In the genomic region with DNA sequence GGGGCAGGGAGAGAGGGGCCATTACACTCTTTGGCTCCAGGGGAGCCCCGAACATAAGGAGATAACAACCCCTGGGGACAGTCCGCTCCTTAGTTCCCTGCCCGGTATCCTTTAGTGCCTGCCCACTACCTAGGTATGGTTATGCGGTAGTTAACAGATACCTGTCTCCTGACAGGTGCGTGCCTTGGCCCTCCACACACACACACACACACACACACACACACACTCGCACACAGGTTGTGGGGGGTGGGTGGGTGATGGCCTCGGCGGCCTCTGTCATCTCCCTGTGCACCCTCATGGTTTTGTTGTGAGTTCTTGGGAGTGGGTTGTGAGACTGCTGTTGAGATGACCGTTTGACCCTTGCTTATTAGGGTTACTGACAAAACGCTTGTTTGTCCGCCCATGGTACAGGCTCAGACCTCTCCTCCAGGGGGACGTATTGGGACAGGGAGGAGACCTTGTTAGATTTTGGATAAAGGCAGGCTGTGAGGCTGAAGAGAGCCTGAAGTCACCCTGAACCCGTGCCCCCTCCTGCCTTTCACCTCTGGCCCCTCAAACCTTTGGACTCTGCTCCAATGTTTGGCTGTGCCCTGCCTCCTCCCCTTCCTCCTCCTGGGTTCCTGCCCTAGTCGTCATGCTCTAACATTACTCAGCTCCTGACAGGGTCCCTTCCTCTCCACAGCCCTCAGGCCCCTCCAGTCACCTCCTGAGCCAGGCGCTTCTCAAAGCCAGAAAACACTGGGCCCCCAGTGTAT, we compare ENCODE assay signal across 9 cellular contexts. TPM values are rescaled to one million over a fixed set of nuclear protein-coding genes. Genes with fewer than 3 reads are reported as not detected.
A peak's percentile ranks its signal among the peaks of the same experiment; 100 is the strongest.
DNase-seq lines count a peak whose midpoint lies in the region; ATAC-seq, FAIRE-seq and TF ChIP-seq lines count a peak whose summit lies in the region.
"Had no signal": no experiment of that assay in that cellular context is flagged by ENCODE, and none has a peak within 500 bp of the region (broad histone marks: within the 10 kb centered on the region; RNA-seq: fewer than 3 reads in every experiment).

No MANE protein-coding gene starts in this region.

- no peak overlapping the region for H2AK9ac ChIP-seq in IMR-90 (replicated peaks; ENCODE audit: low read depth, low read length, poor library complexity)

- 40% methylated on average over 1 of the region's 15 CpGs; no CpG with 5 or more reads in 1 of the 2 experiments for WGBS in IMR-90 (ENCODE audit: extremely low coverage in 2 of 2, insufficient read length in 1 of 2), 2 experiments

- H3K4me3 Mint-ChIP-seq in naive B cell, result peak overlapping the region; percentile 68 to 88 (median 74)

- H2AFZ ChIP-seq in IMR-90 (replicated peaks; ENCODE audit: low read length, poor library complexity), result peak overlapping the region; percentile 90

- no peaks in the 10 kb centered on the region for H3K9me3 Mint-ChIP-seq in naive B cell

- POLR2A ChIA-PET in A673 (lab: Charles Lee; ENCODE audit: low non-redundant PET), result no interaction called here
- POLR2A ChIA-PET in IMR-90 (lab: Charles Lee; ENCODE audit: unreplicated experiment), result no interaction called here

- intact Hi-C loops in A673 (cut with micrococcal nuclease; ENCODE audit: unreplicated experiment), result no loop called here
- intact Hi-C loops in IMR-90 (cut with micrococcal nuclease), result no loop called here
- intact Hi-C loops in dorsolateral prefrontal cortex (cut with DNase I), result loop anchor here in 1 of 2 donors (5.0 kb wide), 1 partner anchor 34 kb away; no protein-coding TSS in a partner anchor

- no peak overlapping the region for H2BK20ac ChIP-seq in IMR-90 (ENCODE audit: low read depth, low read length)

- H3K4me3 ChIP-seq in A673 (ENCODE audit: low read depth, low read length, poor library complexity, severe bottlenecking) (peak overlapping the region; percentile 42), IMR-90 (ENCODE audit: insufficient read depth, low read depth, low read length) (peak overlapping the region; percentile 58), dorsolateral prefrontal cortex (peak overlapping the region; percentile 35 to 83 (median 68))

- no peak for TF ChIP-seq RAD21 in IMR-90 (IDR thresholded peaks at IDR 0.05; ENCODE audit: low read length)

- H3K27ac Mint-ChIP-seq in naive B cell, result peak overlapping the region in 1 of 6 donors; percentile 44

- peak overlapping the region; percentile 49 for H3K4me2 ChIP-seq in IMR-90 (ENCODE audit: low read depth, low read length)

- H2BK120ac ChIP-seq in IMR-90 (ENCODE audit: low read depth, low read length), result peak overlapping the region; percentile 49; the same call in 1 of the 2 replicates

- no peak overlapping the region for H4K5ac ChIP-seq in IMR-90 (ENCODE audit: low read depth, low read length)

- H4K91ac ChIP-seq in IMR-90 (ENCODE audit: insufficient read depth, low read depth, low read length), result no peak overlapping the region; the same call in 1 of the 2 replicates

- H3K56ac ChIP-seq in IMR-90 (ENCODE audit: extremely low read depth, insufficient read depth, low read length), result no peak overlapping the region

- FAIRE-seq in GM12891 (lab: Jason Lieb, UNC), result no peak
- FAIRE-seq: G401.6 had no signal

- TF ChIP-seq POLR2A in IMR-90 (IDR thresholded peaks at IDR 0.05; ENCODE audit: low read depth, low read length), result no peak
- TF ChIP-seq POLR2A in GM12891 (IDR thresholded peaks at IDR 0.05; ENCODE audit: low read depth, low read length), result no peak

- H3K36me3 ChIP-seq in A673 (ENCODE audit: insufficient read depth, low read length, poor library complexity, severe bottlenecking) (no peaks in the 10 kb centered on the region), IMR-90 (ENCODE audit: control insufficient read depth, insufficient read depth, low read length) (no peaks in the 10 kb centered on the region)

- no peak overlapping the region for H3K27ac ChIP-seq in A673 (ENCODE audit: low read depth, low read length, poor library complexity, severe bottlenecking)
- H3K27ac ChIP-seq in IMR-90 (ENCODE audit: insufficient read depth, low read length), result no peak overlapping the region; the same call in 1 of the 2 replicates
- H3K27ac ChIP-seq in dorsolateral prefrontal cortex, result peak overlapping the region in 28 of 59 donors; percentile 0 to 79 (median 56)

- no peak overlapping the region for H2BK5ac ChIP-seq in IMR-90 (ENCODE audit: low read depth, low read length, poor library complexity, severe bottlenecking)

- 0 out of 2 replicates have a peak, but pooled peaks cover 3% of the 10 kb centered on the region for H4K20me1 ChIP-seq in IMR-90 (ENCODE audit: insufficient read depth, low read length)

- H3K23ac ChIP-seq in IMR-90 (ENCODE audit: low read depth, low read length), result peak overlapping the region; percentile 27

- no peak for TF ChIP-seq CTCF in A673 (conservative IDR thresholded peaks at IDR 0.05; ENCODE audit: low read depth, low read length)
- no peak for TF ChIP-seq CTCF in IMR-90 (conservative IDR thresholded peaks at IDR 0.05; ENCODE audit: low read depth, low read length)
- no peak for TF ChIP-seq CTCF in dorsolateral prefrontal cortex (IDR thresholded peaks at IDR 0.05 in 54 of 56, conservative IDR thresholded peaks at IDR 0.05 in 2 of 56; ENCODE audit: low read depth in 1 of 56, partially characterized antibody in 56 of 56)

- 0 out of 2 replicates have a peak overlapping the region, but pooled peaks have one; percentile 24 for H3K14ac ChIP-seq in IMR-90 (replicated peaks; ENCODE audit: low read depth, low read length)

- no TSS peak for BruUV-seq in A673 (replicated peaks; lab: Mats Ljungman, UMichigan)
- BruUV-seq in IMR-90 (replicated peaks; lab: Mats Ljungman, UMichigan), result no TSS peak

- H3K9me3 ChIP-seq in A673 (ENCODE audit: low read depth, low read length, poor library complexity, severe bottlenecking) (no peaks in the 10 kb centered on the region), IMR-90 (ENCODE audit: control insufficient read depth, insufficient read depth, low read length) (no peaks in the 10 kb centered on the region)

- peaks cover 18% of the 10 kb centered on the region for H3K4me1 ChIP-seq in A673 (ENCODE audit: insufficient read depth, low read length, poor library complexity, severe bottlenecking)
- peaks cover 22% of the 10 kb centered on the region for H3K4me1 ChIP-seq in IMR-90 (ENCODE audit: control insufficient read depth, insufficient read depth, low read length)

- dilution Hi-C loops in IMR-90 (cut with HindIII; ENCODE audit: low sequenced_read_pairs, unreplicated experiment), result no loop called here

- DNase-seq in A673 (ENCODE audit: low spot score), result no peak
- no peak for DNase-seq in IMR-90
- no peak for DNase-seq in dorsolateral prefrontal cortex
- no peak for DNase-seq in naive B cell
- no peak for DNase-seq in GM12891 (ENCODE audit: insufficient read length, low spot score)
- no peak for DNase-seq in activated effector memory CD4-positive, alpha-beta T cell treated with Interleukin-2 at 50 U/mL for 16 hours
- no peak for DNase-seq in HT-29 (ENCODE audit: low spot score)
- no peak for DNase-seq in GOT3 (lab: John Stamatoyannopoulos, UW)

- in situ Hi-C loops in IMR-90 (cut with MboI; ENCODE audit: low sequenced_read_pairs), result no loop called here

- H3K79me1 ChIP-seq in IMR-90 (ENCODE audit: low read depth in 1 of 2, low read length in 2 of 2), result peaks cover 0 to 6% of the 10 kb centered on the region in 2 experiments; a peak in 1 of 4 replicates

- H3K18ac ChIP-seq in IMR-90 (ENCODE audit: low read depth, low read length), result no peak overlapping the region

- no peak overlapping the region; the same call in 2 of the 3 replicates for H2BK15ac ChIP-seq in IMR-90 (ENCODE audit: low read depth, low read length)

- H3K4ac ChIP-seq in IMR-90 (ENCODE audit: low read depth, low read length), result peak overlapping the region; percentile 68

- H4K8ac ChIP-seq in IMR-90 (ENCODE audit: low read depth in 2 of 2, low read length in 2 of 2), result no peak overlapping the region; a peak in 1 of 4 replicates

- CTCF ChIA-PET in A673 (lab: Charles Lee), result no interaction called here
- CTCF ChIA-PET in IMR-90 (lab: Yijun Ruan, JAX), result interaction anchor here (1.1 kb wide), 1 partner anchor 14 kb away, joined by 3 read pairs; no protein-coding TSS in a partner anchor

- peaks cover 37 to 60% (median 38%) of the 10 kb centered on the region in 3 donors for H3K27me3 Mint-ChIP-seq in naive B cell

- ATAC-seq in IMR-90 (ENCODE audit: low read depth) (no peak), naive B cell (ENCODE audit: low read depth in 2 of 2) (no peak)

- H3K27me3 ChIP-seq in A673 (replicated peaks; ENCODE audit: insufficient read depth, low read depth, low read length, poor library complexity), result peaks cover 46% of the 10 kb centered on the region
- H3K27me3 ChIP-seq in IMR-90 (ENCODE audit: control insufficient read depth, insufficient read depth, low read length), result no peaks in the 10 kb centered on the region
- peaks cover 0 to 33% (median 0%) of the 10 kb centered on the region in 45 donors for H3K27me3 ChIP-seq in dorsolateral prefrontal cortex

- H3K4me1 Mint-ChIP-seq in naive B cell, result peaks cover 15 to 27% (median 22%) of the 10 kb centered on the region in 3 donors

- peaks cover 12% of the 10 kb centered on the region for H3K9me1 ChIP-seq in IMR-90 (ENCODE audit: insufficient read depth, low read length)

- H2AK5ac ChIP-seq in IMR-90 (ENCODE audit: low read depth, low read length), result peak overlapping the region; percentile 57

- no peaks in the 10 kb centered on the region for H3K36me3 Mint-ChIP-seq in naive B cell

- no peak overlapping the region for H3K9ac ChIP-seq in IMR-90 (ENCODE audit: low read depth, low read length)

TF ChIP-seq in IMR-90, 13 proteins besides CTCF, POLR2A, EP300 and RAD21 (continues in another document):
- TF ChIP-seq CHD1 (IDR thresholded peaks at IDR 0.05; ENCODE audit: low read depth, low read length), result no peak

TF ChIP-seq in GM12891, 5 proteins besides CTCF, POLR2A, EP300 and RAD21 (continues in another document):
- TF ChIP-seq POU2F2 (IDR thresholded peaks at IDR 0.05; ENCODE audit: low read depth, low read length), result no peak

RNA-seq across cellular contexts. Expression of a gene that starts 1.0 kb away (rescaled TPM):
- total RNA-seq in A673 (2021), result 0.75 and 1.3 TPM in 2 replicates
- total RNA-seq in IMR-90 (2012; rRNA removed), result 0.18 and 0.56 TPM in 2 replicates
- 1.1 TPM in 2 replicates for polyA plus RNA-seq in IMR-90 (2012; rRNA removed)
- 0.39 and 1.2 TPM in 2 replicates for polyA plus RNA-seq in IMR-90 (2012; cell fraction: cytosol; rRNA removed)
- 2.3 and 3.2 TPM in 2 replicates for polyA plus RNA-seq in IMR-90 (2012; cell fraction: nucleus; rRNA removed; ENCODE audit: low replicate concordance)
- 10 to 100 TPM in 118 of 120 experiments, 1 to 10 TPM in 2; 7.5 to 31.8 (median 17.5) TPM for total RNA-seq in dorsolateral prefrontal cortex
- 100 to 1,000 TPM; 116 to 166 (median 146) TPM for polyA plus RNA-seq in naive B cell (ENCODE audit: low read depth in 6 of 6)
- polyA plus RNA-seq in GM12891 (2012; ENCODE audit: low read depth, missing spikeins), result 51.8 TPM
- total RNA-seq in HT-29 (2014; rRNA removed; shearing (Covaris generic)), result 7.9 and 8.8 TPM in 2 replicates

RNA-seq across cellular contexts. Expression of a gene that starts 38.0 kb away (rescaled TPM):
- total RNA-seq in A673 (2021) (2.3 and 2.9 TPM in 2 replicates), IMR-90 (2012; rRNA removed) (21.4 and 24.0 TPM in 2 replicates), dorsolateral prefrontal cortex (1 to 10 TPM; 1.3 to 8.1 (median 3.2) TPM)
- polyA plus RNA-seq in IMR-90 (2012; rRNA removed) (20.3 and 21.0 TPM in 2 replicates), naive B cell (ENCODE audit: low read depth in 6 of 6) (10 to 100 TPM in 5 of 6 donors, 1 to 10 TPM in 1; 10.0 to 32.6 (median 14.2) TPM)
- 14.8 and 17.1 TPM in 2 replicates for polyA plus RNA-seq in IMR-90 (2012; cell fraction: cytosol; rRNA removed)
- 47.3 and 62.4 TPM in 2 replicates for polyA plus RNA-seq in IMR-90 (2012; cell fraction: nucleus; rRNA removed; ENCODE audit: low replicate concordance)
- polyA plus RNA-seq in GM12891 (2012; ENCODE audit: low read depth, missing spikeins), result 12.4 TPM
- total RNA-seq in HT-29 (2014; rRNA removed; shearing (Covaris generic)), result 11.7 and 12.0 TPM in 2 replicates
